ENCODE assay signal across 24 cellular contexts in the genomic region with DNA sequence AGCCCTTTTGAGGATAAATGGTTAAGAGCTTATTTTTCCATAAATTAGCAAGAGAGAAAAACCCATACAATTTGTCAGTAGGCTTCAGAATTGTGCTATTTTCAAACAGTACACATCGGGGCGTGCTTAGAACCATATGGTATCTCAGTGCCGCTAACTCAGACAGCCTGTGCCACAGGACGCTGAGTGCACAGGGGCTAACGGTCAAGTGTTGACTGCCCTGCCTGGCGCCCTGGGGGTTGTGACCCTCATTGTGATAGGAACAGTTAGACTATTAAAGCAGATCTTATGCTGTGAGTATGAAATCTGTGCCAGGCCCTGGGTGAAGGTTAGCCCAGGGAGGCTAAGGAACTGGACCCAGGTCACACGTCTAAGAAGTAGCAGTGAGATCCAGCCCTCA.
"Had no signal": no experiment of that assay in that cellular context is flagged by ENCODE, and none has a peak within 500 bp of the region (broad histone marks: within the 10 kb centered on the region; RNA-seq: fewer than 3 reads in every experiment).

No MANE protein-coding gene starts in this region.

- H3K27ac Mint-ChIP-seq: immature natural killer cell; natural killer cell treated with Interleukin-12 subunit alpha and Interleukin-12 subunit beta and Interleukin-15 and Interleukin-18, amount 100 ng/mL, for 72 hours; neural progenitor cell; stimulated activated memory B cell treated with anti-CD40 and anti-IgM and Interleukin-4, amounts not matched to agents 10 μg/mL and 1 μg/mL and 100 μg/mL, for 72 hours; type B pancreatic cell had no signal

- H3K4me3 Mint-ChIP-seq: immature natural killer cell; natural killer cell treated with Interleukin-12 subunit alpha and Interleukin-12 subunit beta and Interleukin-15 and Interleukin-18, amount 100 ng/mL, for 72 hours; neural progenitor cell; stimulated activated memory B cell treated with anti-CD40 and anti-IgM and Interleukin-4, amounts not matched to agents 10 μg/mL and 1 μg/mL and 100 μg/mL, for 72 hours; type B pancreatic cell had no signal

- H3K36me3 Mint-ChIP-seq: stimulated activated memory B cell treated with anti-CD40 and anti-IgM and Interleukin-4, amounts not matched to agents 10 μg/mL and 1 μg/mL and 100 μg/mL, for 72 hours; type B pancreatic cell had no signal

- DNase-seq: dermis blood vessel endothelial cell; effector memory CD4-positive, alpha-beta T cell; erythroblast; hypothalamus; immature natural killer cell; left lung; lower lobe of right lung; nucleus accumbens; sigmoid colon; stimulated activated CD4-positive, alpha-beta T cell treated with anti-CD3 and anti-CD28 coated beads, Interleukin-2, amount 100 ng/mL, for 24 hours; stimulated activated CD4-positive, alpha-beta T cell treated with anti-CD3 and anti-CD28 coated beads, Interleukin-4, amount 100 ng/mL, for 4 hours; stimulated activated naive CD8-positive, alpha-beta T cell treated with anti-CD3 and anti-CD28 coated beads, Interleukin-15, Interleukin-2, amounts not matched to agents 100 U/mL and 50 U/mL, for 24 hours; testis; tibial artery had no signal

- H2AFZ ChIP-seq: neural progenitor cell had no signal

- H3K4me3 ChIP-seq: coronary artery, left lung, lower lobe of right lung, neural progenitor cell, prostate gland, sigmoid colon, testis, tibial artery had no signal

- H3K36me3 ChIP-seq: left lung, lower lobe of right lung, neural progenitor cell, prostate gland, sigmoid colon, tibial artery had no signal

- H3K4me1 Mint-ChIP-seq: immature natural killer cell; stimulated activated memory B cell treated with anti-CD40 and anti-IgM and Interleukin-4, amounts not matched to agents 10 μg/mL and 1 μg/mL and 100 μg/mL, for 72 hours had no signal

- ATAC-seq: left lung; lower lobe of right lung; natural killer cell treated with Interleukin-12 subunit alpha and Interleukin-12 subunit beta and Interleukin-15 and Interleukin-18, amount 100 ng/mL, for 72 hours; right cardiac atrium; stimulated activated memory B cell treated with anti-CD40 and anti-IgM and Interleukin-4, amounts not matched to agents 10 μg/mL and 1 μg/mL and 100 μg/mL, for 72 hours; stimulated activated naive CD8-positive, alpha-beta T cell treated with anti-CD3 and anti-CD28 coated beads, Interleukin-15, Interleukin-2, amounts not matched to agents 100 U/mL and 50 U/mL, for 24 hours had no signal

- H3K9ac ChIP-seq: neural progenitor cell had no signal

- H3K4me2 ChIP-seq: neural progenitor cell had no signal

- H3K9me3 ChIP-seq: prostate gland, sigmoid colon, testis had no signal

- FAIRE-seq: endometrium, frontal cortex, keratinocyte had no signal

- H3K27ac ChIP-seq: coronary artery, left lung, lower lobe of right lung, neural progenitor cell, prostate gland, sigmoid colon, testis, tibial artery had no signal

- H3K4me1 ChIP-seq: left lung, lower lobe of right lung, neural progenitor cell, prostate gland, sigmoid colon, testis, tibial artery had no signal

- H3K27me3 ChIP-seq: left lung, neural progenitor cell, sigmoid colon, testis had no signal
